Comparison of ENCODE assay signal across 16 cellular contexts in genomic region chr4:167052631-167053085, GRCh38.
"Had no signal": no experiment of that assay in that cellular context is flagged by ENCODE, and none has a peak within 500 bp of the region (broad histone marks: within the 10 kb centered on the region; RNA-seq: fewer than 3 reads in every experiment).

No MANE protein-coding gene starts in this region.

- H3K27ac ChIP-seq: stomach, tibial nerve, vagina, WERI-Rb-1 had no signal

- ATAC-seq: activated CD4-positive, alpha-beta T cell treated with anti-CD3 and anti-CD28 coated beads for 36 hours; activated CD8-positive, alpha-beta T cell treated with anti-CD3 and anti-CD28 coated beads for 36 hours; activated T-cell treated with anti-CD3 and anti-CD28 coated beads, Interleukin-2, amount 50 U/mL, for 72 hours; esophagus mucosa had no signal

- H3K36me3 Mint-ChIP-seq: activated naive CD8-positive, alpha-beta T cell treated with anti-CD3 and anti-CD28 coated beads for 36 hours; immature natural killer cell; memory B cell had no signal

- H3K9me3 Mint-ChIP-seq: activated CD8-positive, alpha-beta T cell treated with anti-CD3 and anti-CD28 coated beads for 36 hours; activated naive CD8-positive, alpha-beta T cell treated with anti-CD3 and anti-CD28 coated beads for 36 hours; activated T-cell treated with anti-CD3 and anti-CD28 coated beads, Interleukin-2, amount 50 U/mL, for 72 hours; memory B cell had no signal

- H3K4me3 ChIP-seq: stomach, tibial nerve, vagina had no signal

- DNase-seq: activated CD4-positive, alpha-beta T cell treated with anti-CD3 and anti-CD28 coated beads for 36 hours; activated CD8-positive, alpha-beta memory T cell treated with anti-CD3 and anti-CD28 coated beads, Interleukin-2, amount 50 U/mL, for 4 hours; activated CD8-positive, alpha-beta T cell treated with anti-CD3 and anti-CD28 coated beads for 36 hours; activated gamma-delta T cell treated with Interleukin-2 at 50 U/mL for 16 hours; activated naive CD8-positive, alpha-beta T cell treated with anti-CD3 and anti-CD28 coated beads for 36 hours; activated T-cell treated with anti-CD3 and anti-CD28 coated beads, Interleukin-2, amount 50 U/mL, for 72 hours; glutamatergic neuron; immature natural killer cell; nephron progenitor cell; stimulated activated CD4-positive, alpha-beta T cell treated with anti-CD3 and anti-CD28 coated beads, Interleukin-15, amount 100 ng/mL, for 24 hours; stomach; WERI-Rb-1 had no signal

- H3K4me1 Mint-ChIP-seq: activated CD4-positive, alpha-beta T cell treated with anti-CD3 and anti-CD28 coated beads for 36 hours; activated naive CD8-positive, alpha-beta T cell treated with anti-CD3 and anti-CD28 coated beads for 36 hours; immature natural killer cell; memory B cell; nephron progenitor cell had no signal

- H3K4me1 ChIP-seq: stomach, tibial nerve, vagina had no signal

- H3K36me3 ChIP-seq: stomach, tibial nerve, vagina, WERI-Rb-1 had no signal

- H3K27me3 Mint-ChIP-seq: activated CD4-positive, alpha-beta T cell treated with anti-CD3 and anti-CD28 coated beads for 36 hours; activated CD8-positive, alpha-beta T cell treated with anti-CD3 and anti-CD28 coated beads for 36 hours; activated naive CD8-positive, alpha-beta T cell treated with anti-CD3 and anti-CD28 coated beads for 36 hours; memory B cell had no signal

- H3K4me3 Mint-ChIP-seq: activated CD4-positive, alpha-beta T cell treated with anti-CD3 and anti-CD28 coated beads for 36 hours; activated CD8-positive, alpha-beta T cell treated with anti-CD3 and anti-CD28 coated beads for 36 hours; activated naive CD8-positive, alpha-beta T cell treated with anti-CD3 and anti-CD28 coated beads for 36 hours; activated T-cell treated with anti-CD3 and anti-CD28 coated beads, Interleukin-2, amount 50 U/mL, for 72 hours; immature natural killer cell; memory B cell; nephron progenitor cell had no signal

- H3K27ac Mint-ChIP-seq: activated CD4-positive, alpha-beta T cell treated with anti-CD3 and anti-CD28 coated beads for 36 hours; activated CD8-positive, alpha-beta T cell treated with anti-CD3 and anti-CD28 coated beads for 36 hours; activated naive CD8-positive, alpha-beta T cell treated with anti-CD3 and anti-CD28 coated beads for 36 hours; activated T-cell treated with anti-CD3 and anti-CD28 coated beads, Interleukin-2, amount 50 U/mL, for 72 hours; immature natural killer cell; memory B cell; nephron progenitor cell had no signal

- H3K27me3 ChIP-seq: stomach, tibial nerve, vagina had no signal

- H3K9me3 ChIP-seq: stomach, vagina had no signal
